ENCODE assay signal across 1 cellular context in the genomic region with DNA sequence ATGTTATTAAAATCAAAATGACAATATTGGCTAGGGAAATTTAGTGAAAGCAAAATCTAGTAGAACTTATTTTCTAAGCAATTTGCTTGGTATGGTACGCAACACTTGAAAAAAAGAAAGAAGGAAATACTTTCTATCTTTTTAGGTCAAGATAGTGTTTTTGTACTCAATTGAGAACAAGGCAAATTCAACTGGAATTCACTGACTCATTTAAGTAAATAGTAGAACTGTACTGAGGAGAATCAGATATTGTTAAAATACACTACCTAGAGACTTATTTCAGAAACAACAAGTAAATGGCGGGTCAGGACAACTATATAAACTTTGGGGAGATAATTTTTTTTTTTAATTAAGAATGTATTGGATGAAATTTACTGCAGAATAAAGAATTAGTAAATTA.
A peak's percentile ranks its signal among the peaks of the same experiment; 100 is the strongest.
TF ChIP-seq lines count a peak whose summit lies in the region.

No MANE protein-coding gene starts in this region.

TF ChIP-seq in HepG2, 621 proteins besides CTCF, POLR2A, EP300 and RAD21 (continued from another document):
- TF ChIP-seq, protein P1, sequence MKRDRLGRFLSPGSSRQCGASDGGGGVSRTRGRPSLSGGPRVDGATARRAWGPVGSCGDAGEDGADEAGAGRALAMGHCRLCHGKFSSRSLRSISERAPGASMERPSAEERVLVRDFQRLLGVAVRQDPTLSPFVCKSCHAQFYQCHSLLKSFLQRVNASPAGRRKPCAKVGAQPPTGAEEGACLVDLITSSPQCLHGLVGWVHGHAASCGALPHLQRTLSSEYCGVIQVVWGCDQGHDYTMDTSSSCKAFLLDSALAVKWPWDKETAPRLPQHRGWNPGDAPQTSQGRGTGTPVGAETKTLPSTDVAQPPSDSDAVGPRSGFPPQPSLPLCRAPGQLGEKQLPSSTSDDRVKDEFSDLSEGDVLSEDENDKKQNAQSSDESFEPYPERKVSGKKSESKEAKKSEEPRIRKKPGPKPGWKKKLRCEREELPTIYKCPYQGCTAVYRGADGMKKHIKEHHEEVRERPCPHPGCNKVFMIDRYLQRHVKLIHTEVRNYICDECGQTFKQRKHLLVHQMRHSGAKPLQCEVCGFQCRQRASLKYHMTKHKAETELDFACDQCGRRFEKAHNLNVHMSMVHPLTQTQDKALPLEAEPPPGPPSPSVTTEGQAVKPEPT (CRISPR knock-in tag; IDR thresholded peaks at IDR 0.05; ENCODE audit: low read depth), result no peak
- TF ChIP-seq ELF3 (CRISPR knock-in tag; IDR thresholded peaks at IDR 0.05) (peak; percentile 60; the same call in 1 of the 2 replicates), ZNF296 (CRISPR knock-in tag; conservative IDR thresholded peaks at IDR 0.05) (no peak), ZNF792 (CRISPR knock-in tag; IDR thresholded peaks at IDR 0.05) (no peak)
